In the genomic region with DNA sequence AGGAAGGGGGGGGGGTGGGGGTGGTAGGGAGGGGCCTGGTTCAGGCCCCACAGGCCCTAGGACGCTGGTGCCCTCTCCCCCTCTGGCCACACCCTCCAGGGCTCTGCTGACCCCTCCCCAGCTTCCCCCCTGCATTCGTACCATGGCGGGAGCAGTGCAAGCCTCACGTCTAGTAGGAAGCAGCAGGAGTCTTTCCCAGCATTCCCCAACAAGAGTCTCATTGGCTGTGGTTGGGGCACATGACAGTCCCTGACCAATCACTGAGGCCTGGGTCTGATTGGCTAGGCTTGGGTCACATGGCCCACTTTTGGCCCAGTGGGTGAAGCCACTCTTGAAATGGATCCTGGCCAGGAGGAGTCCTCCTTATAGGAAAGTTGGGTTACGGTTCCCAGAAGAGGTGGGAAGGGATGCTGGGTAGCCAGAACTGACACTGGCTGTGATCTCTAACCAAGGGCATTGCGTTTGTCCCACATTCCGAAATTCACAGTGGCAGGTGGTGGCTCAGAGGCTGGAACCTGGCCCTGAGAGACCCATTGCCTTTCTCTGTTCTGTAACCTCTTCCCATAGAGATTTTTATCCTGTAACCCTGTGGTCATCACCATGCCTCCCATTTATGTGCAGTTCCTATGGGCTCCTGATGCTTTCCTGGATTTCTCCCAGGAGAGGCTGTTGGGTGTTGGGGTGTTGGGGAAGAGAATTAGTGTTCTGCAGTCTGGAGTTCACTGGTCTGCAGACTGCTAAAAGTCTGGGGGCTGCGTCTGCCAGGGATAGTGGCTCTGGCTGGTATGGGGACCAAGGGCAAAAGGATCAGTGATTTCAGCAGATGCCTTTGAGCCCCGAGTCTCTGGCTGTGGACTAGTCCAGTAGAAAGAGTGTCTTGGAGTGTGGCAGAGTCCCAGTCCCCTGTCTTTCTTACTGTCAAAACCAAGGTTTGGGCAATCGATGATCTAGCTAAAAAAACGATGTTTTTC, we compare ENCODE assay signal across 1 cellular context.
TF ChIP-seq lines count a peak whose summit lies in the region.

No MANE protein-coding gene starts in this region.

TF ChIP-seq in H1, 55 proteins besides CTCF, POLR2A, EP300 and RAD21:
- TF ChIP-seq CTBP2 (IDR thresholded peaks at IDR 0.05; ENCODE audit: borderline replicate concordance, insufficient read depth, insufficient read length, low read length) (no peak), SP1 (IDR thresholded peaks at IDR 0.05; ENCODE audit: low read depth, low read length) (no peak), EZH2 (IDR thresholded peaks at IDR 0.05; ENCODE audit: low read depth, low read length, severe bottlenecking) (no peak), SP2 (IDR thresholded peaks at IDR 0.05; ENCODE audit: low read length) (no peak), TCF12 (IDR thresholded peaks at IDR 0.05; ENCODE audit: low read depth, low read length) (no peak), PHF8 (conservative IDR thresholded peaks at IDR 0.05; ENCODE audit: low read depth, low read length) (no peak)
- TF ChIP-seq, protein P1, sequence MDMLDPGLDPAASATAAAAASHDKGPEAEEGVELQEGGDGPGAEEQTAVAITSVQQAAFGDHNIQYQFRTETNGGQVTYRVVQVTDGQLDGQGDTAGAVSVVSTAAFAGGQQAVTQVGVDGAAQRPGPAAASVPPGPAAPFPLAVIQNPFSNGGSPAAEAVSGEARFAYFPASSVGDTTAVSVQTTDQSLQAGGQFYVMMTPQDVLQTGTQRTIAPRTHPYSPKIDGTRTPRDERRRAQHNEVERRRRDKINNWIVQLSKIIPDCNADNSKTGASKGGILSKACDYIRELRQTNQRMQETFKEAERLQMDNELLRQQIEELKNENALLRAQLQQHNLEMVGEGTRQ (IDR thresholded peaks at IDR 0.05; ENCODE audit: low read length) = peak; percentile 74
